In the genomic region with DNA sequence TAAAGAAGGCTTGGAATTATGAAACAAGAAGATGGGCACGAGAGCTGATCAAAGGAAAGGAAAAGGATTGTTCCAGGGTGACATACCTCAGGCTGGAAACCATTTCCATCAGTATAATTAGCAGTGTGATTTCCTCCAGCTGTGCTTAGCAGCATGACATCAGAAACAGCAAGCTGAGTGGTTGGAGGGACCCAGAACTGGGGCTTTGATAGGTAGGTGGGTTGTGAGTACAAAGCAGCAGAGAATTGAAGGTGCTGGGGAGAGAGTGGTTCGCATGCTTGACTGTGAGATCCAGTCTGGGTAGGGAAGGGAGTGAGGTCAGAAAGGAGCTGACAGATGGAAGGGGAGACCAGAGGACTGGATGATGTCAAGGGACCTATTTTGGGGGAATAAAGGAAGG, we compare ENCODE assay signal across 13 cellular contexts.
"Had no signal": no experiment of that assay in that cellular context is flagged by ENCODE, and none has a peak within 500 bp of the region (broad histone marks: within the 10 kb centered on the region; RNA-seq: fewer than 3 reads in every experiment).

No MANE protein-coding gene starts in this region.

- H3K36me3 Mint-ChIP-seq: activated naive CD8-positive, alpha-beta T cell treated with anti-CD3 and anti-CD28 coated beads for 36 hours; stimulated activated memory B cell treated with anti-CD40 and anti-IgM and Interleukin-4, amounts not matched to agents 10 μg/mL and 1 μg/mL and 100 μg/mL, for 72 hours had no signal

- H3K9me3 Mint-ChIP-seq: activated naive CD8-positive, alpha-beta T cell treated with anti-CD3 and anti-CD28 coated beads for 36 hours; activated T-helper 1 cell treated with anti-CD3 and anti-CD28 coated beads, Interleukin-12 subunit alpha, Interleukin-12 subunit beta, Interleukin-2, Interleukin-4 antibody, amounts not matched to agents 30 ng/mL and 10 ng/mL and 1 ng/mL, durations not matched to agents 14 hours and 24 hours and 36 hours; neural crest cell; stimulated activated memory B cell treated with anti-CD40 and anti-IgM and Interleukin-4, amounts not matched to agents 10 μg/mL and 1 μg/mL and 100 μg/mL, for 72 hours had no signal

- H3K4me3 ChIP-seq: gastroesophageal sphincter, lower lobe of right lung, sigmoid colon, tibial artery had no signal

- ATAC-seq: gastroesophageal sphincter; lower lobe of right lung; stimulated activated memory B cell treated with anti-CD40 and anti-IgM and Interleukin-4, amounts not matched to agents 10 μg/mL and 1 μg/mL and 100 μg/mL, for 72 hours had no signal

- H3K4me1 Mint-ChIP-seq: activated naive CD8-positive, alpha-beta T cell treated with anti-CD3 and anti-CD28 coated beads for 36 hours; stimulated activated memory B cell treated with anti-CD40 and anti-IgM and Interleukin-4, amounts not matched to agents 10 μg/mL and 1 μg/mL and 100 μg/mL, for 72 hours had no signal

- H3K9me3 ChIP-seq: gastroesophageal sphincter, lower lobe of right lung, sigmoid colon, tibial artery had no signal

- H3K27ac Mint-ChIP-seq: activated naive CD8-positive, alpha-beta T cell treated with anti-CD3 and anti-CD28 coated beads for 36 hours; activated T-helper 1 cell treated with anti-CD3 and anti-CD28 coated beads, Interleukin-12 subunit alpha, Interleukin-12 subunit beta, Interleukin-2, Interleukin-4 antibody, amounts not matched to agents 30 ng/mL and 10 ng/mL and 1 ng/mL, durations not matched to agents 14 hours and 24 hours and 36 hours; stimulated activated memory B cell treated with anti-CD40 and anti-IgM and Interleukin-4, amounts not matched to agents 10 μg/mL and 1 μg/mL and 100 μg/mL, for 72 hours had no signal

- H3K27me3 Mint-ChIP-seq: activated naive CD8-positive, alpha-beta T cell treated with anti-CD3 and anti-CD28 coated beads for 36 hours; stimulated activated memory B cell treated with anti-CD40 and anti-IgM and Interleukin-4, amounts not matched to agents 10 μg/mL and 1 μg/mL and 100 μg/mL, for 72 hours had no signal

- DNase-seq: activated CD4-positive, CD25-positive, alpha-beta regulatory T cell treated with anti-CD3 and anti-CD28 coated beads, Interleukin-2, amount 50 U/mL, for 72 hours; activated naive CD8-positive, alpha-beta T cell treated with anti-CD3 and anti-CD28 coated beads for 36 hours; brain microvascular endothelial cell; dermis blood vessel endothelial cell; left cardiac atrium; lower lobe of right lung; midbrain; sigmoid colon; tibial artery had no signal

- H3K36me3 ChIP-seq: brain microvascular endothelial cell, gastroesophageal sphincter, lower lobe of right lung, sigmoid colon, tibial artery had no signal

- H3K4me3 Mint-ChIP-seq: activated naive CD8-positive, alpha-beta T cell treated with anti-CD3 and anti-CD28 coated beads for 36 hours; activated T-helper 1 cell treated with anti-CD3 and anti-CD28 coated beads, Interleukin-12 subunit alpha, Interleukin-12 subunit beta, Interleukin-2, Interleukin-4 antibody, amounts not matched to agents 30 ng/mL and 10 ng/mL and 1 ng/mL, durations not matched to agents 14 hours and 24 hours and 36 hours; neural crest cell; stimulated activated memory B cell treated with anti-CD40 and anti-IgM and Interleukin-4, amounts not matched to agents 10 μg/mL and 1 μg/mL and 100 μg/mL, for 72 hours had no signal

- H3K27ac ChIP-seq: brain microvascular endothelial cell, gastroesophageal sphincter, lower lobe of right lung, sigmoid colon, tibial artery had no signal

- H3K27me3 ChIP-seq: brain microvascular endothelial cell, sigmoid colon had no signal
